In the genomic region with DNA sequence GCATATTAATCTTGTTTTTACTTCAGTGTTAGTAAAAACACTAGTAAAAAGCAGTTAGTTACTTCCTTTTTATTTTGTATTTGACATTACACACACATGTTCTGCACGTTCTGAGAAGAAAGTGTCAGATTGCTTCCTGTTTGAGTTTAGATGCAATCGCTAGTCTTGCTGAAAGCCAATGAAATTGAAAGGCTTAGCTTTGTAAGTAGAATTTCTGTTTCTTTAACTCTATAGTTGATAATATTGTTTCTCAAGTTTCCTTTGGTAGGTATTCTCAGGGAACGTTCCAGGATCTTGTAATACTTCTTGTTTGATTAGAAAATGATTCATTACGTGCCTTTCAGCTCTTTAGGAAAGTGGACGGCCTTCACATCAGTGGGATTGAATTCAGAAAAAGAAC, we compare ENCODE assay signal across 21 cellular contexts. TPM values are rescaled to one million over a fixed set of nuclear protein-coding genes. Genes with fewer than 3 reads are reported as not detected.
DNase-seq lines count a peak whose midpoint lies in the region; ATAC-seq, FAIRE-seq and TF ChIP-seq lines count a peak whose summit lies in the region.
"Had no signal": no experiment of that assay in that cellular context is flagged by ENCODE, and none has a peak within 500 bp of the region (broad histone marks: within the 10 kb centered on the region; RNA-seq: fewer than 3 reads in every experiment).

No MANE protein-coding gene starts in this region.

- FAIRE-seq in K562 (lab: Jason Lieb, UNC) (no peak), keratinocyte (lab: Jason Lieb, UNC) (peak; percentile 48)
- FAIRE-seq: GM12891 had no signal

- TF ChIP-seq CTCF in Calu3 (IDR thresholded peaks at IDR 0.05; ENCODE audit: unreplicated experiment), result no peak
- TF ChIP-seq CTCF in LNCaP clone FGC (IDR thresholded peaks at IDR 0.05; ENCODE audit: control insufficient read depth, extremely low read depth, insufficient read depth), result no peak
- no peak for TF ChIP-seq CTCF in K562 (IDR thresholded peaks at IDR 0.05 in 2 of 3, conservative IDR thresholded peaks at IDR 0.05 in 1 of 3; ENCODE audit: insufficient read depth in 2 of 3, low read depth in 1 of 3, low read length in 3 of 3)
- no peak for TF ChIP-seq CTCF in keratinocyte (optimal IDR thresholded peaks at IDR 0.05 in 1 of 3, IDR thresholded peaks at IDR 0.05 in 1 of 3, conservative IDR thresholded peaks at IDR 0.05 in 1 of 3; ENCODE audit: extremely low read depth in 1 of 3, insufficient read depth in 2 of 3, low read length in 3 of 3)

- H3K36me3 ChIP-seq in K562 (ENCODE audit: control insufficient read depth, insufficient read depth, low read length) (no peaks in the 10 kb centered on the region), keratinocyte (ENCODE audit: control insufficient read depth in 2 of 2, extremely low read depth in 1 of 2, insufficient read depth in 2 of 2, low read length in 2 of 2) (no peaks in the 10 kb centered on the region)
- H3K36me3 ChIP-seq: colonic mucosa had no signal

- 57% methylated on average over 5 of the region's 5 CpGs for WGBS in K562 (ENCODE audit: insufficient coverage, low coverage, missing lambda C conversion rate)

- H2AFZ ChIP-seq in K562 (ENCODE audit: low read depth, low read length) (no peak overlapping the region), keratinocyte (ENCODE audit: control insufficient read depth, low read length) (peak overlapping the region; percentile 61)
- H2AFZ ChIP-seq: hepatocyte had no signal

- TF ChIP-seq RAD21 in K562 (CRISPR knock-in tag; conservative IDR thresholded peaks at IDR 0.05 in 1 of 2, IDR thresholded peaks at IDR 0.05 in 1 of 2), result no peak

- BruUV-seq in Calu3 (replicated peaks; lab: Mats Ljungman, UMichigan) (no TSS peak), K562 (replicated peaks; lab: Mats Ljungman, UMichigan) (no TSS peak)

- H3K9ac ChIP-seq in K562 (ENCODE audit: insufficient read depth in 1 of 2, low read depth in 2 of 2, low read length in 2 of 2) (no peak overlapping the region), keratinocyte (ENCODE audit: control insufficient read depth, extremely low read depth, insufficient read depth, low read length) (no peak overlapping the region)

- no peak for ATAC-seq in K562
- ATAC-seq: activated T-helper 17 cell treated with anti-CD3 and anti-CD28 coated beads, Interleukin-2, amount 50 U/mL, for 72 hours; HCT116 had no signal

- no peak for TF ChIP-seq EP300 in K562 (IDR thresholded peaks at IDR 0.05; ENCODE audit: low read length)

- no peaks in the 10 kb centered on the region for H3K27me3 Mint-ChIP-seq in Calu3 (ENCODE audit: unreplicated experiment)
- H3K27me3 Mint-ChIP-seq: activated T-helper 17 cell treated with anti-CD3 and anti-CD28 coated beads, Interleukin-2, amount 50 U/mL, for 72 hours; progenitor cell of endocrine pancreas; stimulated activated naive CD8-positive, alpha-beta T cell treated with anti-CD3 and anti-CD28 coated beads, Interleukin-15, Interleukin-2, amounts not matched to agents 100 ng/mL and 50 ng/mL, for 24 hours had no signal

- H3K27me3 ChIP-seq in K562 (ENCODE audit: control insufficient read depth in 2 of 2, insufficient read depth in 2 of 2, low read length in 2 of 2) (no peaks in the 10 kb centered on the region), keratinocyte (ENCODE audit: control insufficient read depth, extremely low read depth, insufficient read depth, low read length) (no peaks in the 10 kb centered on the region)
- H3K27me3 ChIP-seq: colonic mucosa, hepatocyte, spleen had no signal

- H4K20me1 ChIP-seq in K562 (replicated peaks; ENCODE audit: control insufficient read depth, insufficient read depth, low read length) (no peaks in the 10 kb centered on the region), keratinocyte (ENCODE audit: control insufficient read depth, extremely low read depth, insufficient read depth, low read length) (no peaks in the 10 kb centered on the region)

- CTCF ChIA-PET in Calu3 (lab: Charles Lee) (interaction anchor here (1.6 kb wide), 1 partner anchor 16 kb away, joined by 4 read pairs; no protein-coding TSS in a partner anchor), K562 (lab: Yijun Ruan, JAX; ENCODE audit: low intra/inter-chr PET ratio) (no interaction called here)

- POLR2A ChIA-PET in K562 (lab: Yijun Ruan, JAX), result interaction anchor here (0.7 kb wide), 1 partner anchor 10 kb away, joined by 3 read pairs; no protein-coding TSS in a partner anchor

- in situ Hi-C loops in K562 (cut with MboI), result no loop called here

- H3K4me1 ChIP-seq in K562 (replicated peaks in 1 of 2; ENCODE audit: control insufficient read depth in 2 of 2, insufficient read depth in 2 of 2, low read length in 2 of 2), result no peaks in the 10 kb centered on the region; a peak in 1 of 5 replicates
- no peaks in the 10 kb centered on the region for H3K4me1 ChIP-seq in keratinocyte (ENCODE audit: control insufficient read depth, extremely low read depth, insufficient read depth, low read length)
- H3K4me1 ChIP-seq: colonic mucosa had no signal

- no peaks in the 10 kb centered on the region for H3K36me3 Mint-ChIP-seq in Calu3 (ENCODE audit: insufficient read depth, unreplicated experiment)

- H3K4me2 ChIP-seq in K562 (ENCODE audit: insufficient read depth, low read length) (no peak overlapping the region), keratinocyte (ENCODE audit: control insufficient read depth, extremely low read depth, insufficient read depth, low read depth, low read length) (peak overlapping the region; percentile 20)
- H3K4me2 ChIP-seq: hepatocyte had no signal

- H3K4me3 ChIP-seq in LNCaP clone FGC (ENCODE audit: low read depth, low read length) (no peak overlapping the region), K562 (no peak overlapping the region), keratinocyte (ENCODE audit: control insufficient read depth in 2 of 3, extremely low read depth in 1 of 3, insufficient read depth in 2 of 3, low read depth in 1 of 3, low read length in 3 of 3) (peak overlapping the region in 1 of 3 experiments; percentile 26)
- H3K4me3 ChIP-seq: colonic mucosa, hepatocyte, spleen had no signal

- no peaks in the 10 kb centered on the region for H3K4me1 Mint-ChIP-seq in Calu3 (ENCODE audit: low read depth, unreplicated experiment)

- H3K9me1 ChIP-seq in K562 (ENCODE audit: control insufficient read depth, insufficient read depth, low read length) (no peaks in the 10 kb centered on the region), keratinocyte (ENCODE audit: control insufficient read depth, extremely low read depth, insufficient read depth, low read length) (no peaks in the 10 kb centered on the region)

- no peak for TF ChIP-seq POLR2A in K562 (conservative IDR thresholded peaks at IDR 0.05)

- H3K9me3 Mint-ChIP-seq in Calu3 (ENCODE audit: low read depth, unreplicated experiment), result peaks cover 8% of the 10 kb centered on the region

- H3K4me3 Mint-ChIP-seq in Calu3 (ENCODE audit: low read depth, unreplicated experiment), result no peak overlapping the region
- H3K4me3 Mint-ChIP-seq: activated T-helper 17 cell treated with anti-CD3 and anti-CD28 coated beads, Interleukin-2, amount 50 U/mL, for 72 hours; CD14-positive monocyte; stimulated activated naive CD8-positive, alpha-beta T cell treated with anti-CD3 and anti-CD28 coated beads, Interleukin-15, Interleukin-2, amounts not matched to agents 100 ng/mL and 50 ng/mL, for 24 hours had no signal

- H3K9me3 ChIP-seq in K562 (replicated peaks; ENCODE audit: control insufficient read depth, insufficient read depth, low read depth, low read length) (no peaks in the 10 kb centered on the region), keratinocyte (ENCODE audit: control insufficient read depth, low read depth, low read length) (no peaks in the 10 kb centered on the region)
- H3K9me3 ChIP-seq: colonic mucosa had no signal

- DNase-seq in Calu3 (peak; percentile 8), LNCaP clone FGC (ENCODE audit: low read depth) (peak; percentile 86), K562 (ENCODE audit: extremely low read depth in 1 of 4, low spot score in 3 of 4) (no peak), keratinocyte (ENCODE audit: low read depth, low spot score) (no peak), NCI-H524 (lab: John Stamatoyannopoulos, UW) (no peak)
- DNase-seq in activated CD4-positive, alpha-beta T cell treated with anti-CD3 and anti-CD28 coated beads for 4 hours, result no peak
- DNase-seq in activated T-cell treated with anti-CD3 and anti-CD28 coated beads, Interleukin-2, amount 50 U/mL, for 1 hour, result no peak
- DNase-seq: amygdala, colonic mucosa, IMR-90, left cardiac atrium, NCI-H187 treated with DMSO at 0.1 percent for 48 hours, NCI-H82, spleen had no signal

- peak overlapping the region; percentile 23 for H3K27ac Mint-ChIP-seq in Calu3 (ENCODE audit: unreplicated experiment)
- H3K27ac Mint-ChIP-seq: activated T-helper 17 cell treated with anti-CD3 and anti-CD28 coated beads, Interleukin-2, amount 50 U/mL, for 72 hours; CD14-positive monocyte; progenitor cell of endocrine pancreas; stimulated activated naive CD8-positive, alpha-beta T cell treated with anti-CD3 and anti-CD28 coated beads, Interleukin-15, Interleukin-2, amounts not matched to agents 100 ng/mL and 50 ng/mL, for 24 hours had no signal

- dilution Hi-C loops in keratinocyte (cut with MboI; ENCODE audit: extremely low pct_ligation_motif_present, low sequenced_read_pairs), result no loop called here

- H3K79me2 ChIP-seq in K562 (ENCODE audit: control insufficient read depth, insufficient read depth, low read length), result no peaks in the 10 kb centered on the region
- H3K79me2 ChIP-seq in keratinocyte (ENCODE audit: control insufficient read depth, insufficient read depth, low read length), result no peaks in the 10 kb centered on the region

- no peak overlapping the region for H3K27ac ChIP-seq in K562 (ENCODE audit: extremely low read depth, low read depth, low read length)
- H3K27ac ChIP-seq in keratinocyte (ENCODE audit: control insufficient read depth, insufficient read depth, low read length), result no peak overlapping the region
- H3K27ac ChIP-seq: colonic mucosa, hepatocyte, spleen had no signal

- intact Hi-C loops in Calu3 (cut with micrococcal nuclease; ENCODE audit: unreplicated experiment) (loop anchor here (5.0 kb wide), 1 partner anchor 63 kb away; no protein-coding TSS in a partner anchor), K562 (cut with micrococcal nuclease) (no loop called here)

RNA-seq across cellular contexts. Expression of a gene that starts 55.0 kb away (rescaled TPM):
- total RNA-seq in Calu3 (2022), result 37.8 and 39.6 TPM in 2 replicates
- 40.8 and 117 TPM in 2 replicates for total RNA-seq in K562 (2011; cell fraction: chromatin; rRNA removed; ENCODE audit: low replicate concordance)
- 24.3 and 27.0 TPM in 2 replicates for total RNA-seq in K562 (2011; cell fraction: nucleolus; rRNA removed)
- 53.2 and 70.2 TPM in 2 replicates for total RNA-seq in K562 (2011; cell fraction: nucleoplasm; rRNA removed)
- total RNA-seq in K562 (2014; rRNA removed), result 23.5 and 28.7 TPM in 2 replicates
- total RNA-seq in K562 (2014; rRNA removed; fragmentation: Illumina TruSeq; extraction: Trizol), result 36.3 and 40.3 TPM in 2 replicates
- total RNA-seq in K562 (2015; rRNA removed; fragmentation: Illumina TruSeq; extraction: Trizol), result 32.2 and 34.2 TPM in 2 replicates
- 24.5 and 26.8 TPM in 2 replicates for total RNA-seq in K562 (2021)
- polyA plus RNA-seq in K562 (2011; rRNA removed), result 16.8 and 18.1 TPM in 2 replicates
- polyA plus RNA-seq in K562 (2011; cell fraction: cytosol; rRNA removed), result 7.9 and 9.9 TPM in 2 replicates
- 11.9 and 13.9 TPM in 2 replicates for polyA plus RNA-seq in K562 (2011; cell fraction: nucleus; rRNA removed)
- 12.7 and 14.4 TPM in 2 replicates for polyA plus RNA-seq in K562 (2012)
- 18.5 and 20.1 TPM in 2 replicates for polyA plus RNA-seq in K562 (2014; fragmentation: Illumina TruSeq; extraction: Trizol)
- 10 to 100 TPM; 15.5 to 16.4 TPM for polyA plus RNA-seq in K562 (2014; fragmentation: Nextera tagmentation; extraction: Ambion mirVana)
- polyA plus RNA-seq in K562 (2014; rRNA removed), result 11.2 TPM in 2 replicates
- 46.4 and 59.0 TPM in 2 replicates for polyA minus RNA-seq in K562 (2011; rRNA and poly(A)+ RNA removed)
- 25.3 and 27.7 TPM in 2 replicates for polyA minus RNA-seq in K562 (2011; cell fraction: cytosol; rRNA and poly(A)+ RNA removed)
- polyA minus RNA-seq in K562 (2011; cell fraction: nucleus; rRNA and poly(A)+ RNA removed), result 28.4 and 48.3 TPM in 2 replicates
- 5.3 to 5.9 TPM (median 5.6 TPM) in 3 replicates for polyA plus RNA-seq in keratinocyte
- polyA plus RNA-seq in keratinocyte (2011; ENCODE audit: low read depth), result 6.0 TPM
- 3.3 and 6.3 TPM in 2 replicates for polyA plus RNA-seq in keratinocyte (2011; cell fraction: cytosol; rRNA removed)
- 6.4 and 7.8 TPM in 2 replicates for polyA plus RNA-seq in keratinocyte (2011; cell fraction: nucleus; rRNA removed)
- polyA plus RNA-seq in keratinocyte (2012; ENCODE audit: low replicate concordance), result 5.0 and 5.2 TPM in 2 replicates
- polyA minus RNA-seq in keratinocyte, result 4.3 to 12.6 TPM (median 8.4 TPM) in 3 replicates
- polyA minus RNA-seq in keratinocyte (2011; cell fraction: cytosol; rRNA and poly(A)+ RNA removed), result 9.8 TPM
- polyA minus RNA-seq in keratinocyte (2011; cell fraction: nucleus; rRNA and poly(A)+ RNA removed), result 7.7 and 14.7 TPM in 2 replicates

Comparison
In these comparisons a context has a peak if more than half of its experiments do, and no peak if none do; other contexts are left out.
1. DNase-seq: peak in Calu3 (single experiment) and LNCaP clone FGC (single experiment); none in K562 (0 of 4), keratinocyte (single experiment), activated CD4-positive, alpha-beta T cell treated with anti-CD3 and anti-CD28 coated beads for 4 hours (0 of 2), activated T-cell treated with anti-CD3 and anti-CD28 coated beads, Interleukin-2, amount 50 U/mL, for 1 hour (single experiment) and NCI-H524 (0 of 2).